Comparison of ENCODE assay signal across 2 cellular contexts in genomic region chr9:33108472-33108871, GRCh38.
TF ChIP-seq lines count a peak whose summit lies in the region.

No MANE protein-coding gene starts in this region.

TF ChIP-seq in A549, 52 proteins besides CTCF, POLR2A, EP300 and RAD21:
- TF ChIP-seq ZC3H11A (IDR thresholded peaks at IDR 0.05) = no peak
- no peak for TF ChIP-seq HOXB5 (CRISPR knock-in tag; IDR thresholded peaks at IDR 0.05)
- no peak for TF ChIP-seq RNF2 (IDR thresholded peaks at IDR 0.05; ENCODE audit: borderline replicate concordance, low read depth)
- peak; percentile 89 for TF ChIP-seq POLR2AphosphoS2 (conservative IDR thresholded peaks at IDR 0.05; ENCODE audit: low read length)
TF ChIP-seq in A549: peak in this region for 1.

TF ChIP-seq in GM12878, 131 proteins besides CTCF, POLR2A, EP300 and RAD21:
- 0 out of 3 replicates have a peak, but pooled peaks of 1 of the 2 experiments have one; percentile 4 for TF ChIP-seq EGR1 (IDR thresholded peaks at IDR 0.05; ENCODE audit: borderline replicate concordance in 1 of 2, low read depth in 2 of 2, low read length in 2 of 2)
- TF ChIP-seq POLR2AphosphoS2 (IDR thresholded peaks at IDR 0.05; ENCODE audit: low read depth, low read length) = peak; percentile 40; the same call in 1 of the 2 replicates
- no peak for TF ChIP-seq ESRRA (IDR thresholded peaks at IDR 0.05; ENCODE audit: low read length)
TF ChIP-seq in GM12878: peak in this region for 2.
